In genomic region chr5:150409638-150410523, GRCh38 we compare ENCODE assay signal across 8 cellular contexts. TPM values are rescaled to one million over a fixed set of nuclear protein-coding genes. Genes with fewer than 3 reads are reported as not detected.
DNase-seq lines count a peak whose midpoint lies in the region; ATAC-seq and TF ChIP-seq lines count a peak whose summit lies in the region.

No MANE protein-coding gene starts in this region.

- H3K27ac ChIP-seq in WERI-Rb-1 (no peak overlapping the region; the same call in 1 of the 2 replicates), liver (ENCODE audit: low read depth in 1 of 2, low read length in 2 of 2) (peak overlapping the region; percentile 35 to 67)

- DNase-seq in AG09319 (ENCODE audit: extremely low read depth, low read depth) (peak; percentile 58), NCI-H2227 treated with DMSO at 0.1 percent for 48 hours (lab: John Stamatoyannopoulos, UW) (peak; percentile 80), WERI-Rb-1 (peak; percentile 83), ecto neural progenitor cell (ENCODE audit: low spot score) (peak; percentile 84)
- DNase-seq in stimulated activated CD8-positive, alpha-beta memory T cell treated with anti-CD3 and anti-CD28 coated beads, Interleukin-4, amount 100 ng/mL, for 48 hours: peak; percentile 62

- H3K9ac ChIP-seq in liver (ENCODE audit: low read depth in 1 of 2, low read length in 2 of 2): peak overlapping the region; percentile 5 to 49

- H3K4me3 ChIP-seq in WERI-Rb-1 (ENCODE audit: low read depth, low read length) (peak overlapping the region; percentile 41), liver (ENCODE audit: low read depth in 1 of 3, low read length in 3 of 3) (peak overlapping the region in 1 of 3 donors; percentile 12)

- WGBS in liver: 17% methylated on average over 15 of the region's 15 CpGs

- H3K9me3 ChIP-seq in WERI-Rb-1 (ENCODE audit: severe bottlenecking) (no peaks in the 10 kb centered on the region), liver (ENCODE audit: control insufficient read depth in 4 of 4, low read length in 3 of 4) (no peaks in the 10 kb centered on the region)

- peaks cover 0 to 29% (median 15%) of the 10 kb centered on the region in 4 donors for H3K4me1 ChIP-seq in liver (ENCODE audit: control insufficient read depth in 4 of 4, insufficient read depth in 4 of 4, low read length in 3 of 4)

- H3K36me3 ChIP-seq in WERI-Rb-1 (no peaks in the 10 kb centered on the region), liver (ENCODE audit: control insufficient read depth in 4 of 4, insufficient read depth in 3 of 4, low read depth in 1 of 4, low read length in 3 of 4) (peaks cover 0 to 4% (median 2%) of the 10 kb centered on the region in 4 donors)

- TF ChIP-seq RAD21 in liver (IDR thresholded peaks at IDR 0.05): no peak

- H3K27me3 ChIP-seq in WERI-Rb-1 (ENCODE audit: insufficient read depth, low read depth, severe bottlenecking): no peaks in the 10 kb centered on the region
- H3K27me3 ChIP-seq in liver (ENCODE audit: control insufficient read depth in 4 of 4, insufficient read depth in 4 of 4, low read length in 3 of 4): no peaks in the 10 kb centered on the region

- TF ChIP-seq CTCF in AG09319 (IDR thresholded peaks at IDR 0.05; ENCODE audit: low read depth, low read length): no peak
- no peak for TF ChIP-seq CTCF in WERI-Rb-1 (IDR thresholded peaks at IDR 0.05; ENCODE audit: low read depth, low read length)
- TF ChIP-seq CTCF in liver (IDR thresholded peaks at IDR 0.05; ENCODE audit: low read depth, low read length, missing input control): no peak

- peak; percentile 21 for ATAC-seq in GM18861 (IDR thresholded peaks at IDR 0.05; ENCODE audit: unreplicated experiment)
- peak; percentile 22 for ATAC-seq in HG03139 (IDR thresholded peaks at IDR 0.05; ENCODE audit: unreplicated experiment)

TF ChIP-seq in liver, 16 proteins besides CTCF, POLR2A, EP300 and RAD21:
- TF ChIP-seq, protein P1, sequence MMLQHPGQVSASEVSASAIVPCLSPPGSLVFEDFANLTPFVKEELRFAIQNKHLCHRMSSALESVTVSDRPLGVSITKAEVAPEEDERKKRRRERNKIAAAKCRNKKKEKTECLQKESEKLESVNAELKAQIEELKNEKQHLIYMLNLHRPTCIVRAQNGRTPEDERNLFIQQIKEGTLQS (IDR thresholded peaks at IDR 0.05): no peak
- TF ChIP-seq EGR1 (IDR thresholded peaks at IDR 0.05; ENCODE audit: low read depth in 2 of 2) (no peak), JUND (IDR thresholded peaks at IDR 0.05) (no peak), FOXA2 (IDR thresholded peaks at IDR 0.05) (no peak), GABPA (IDR thresholded peaks at IDR 0.05 in 1 of 2, conservative IDR thresholded peaks at IDR 0.05 in 1 of 2) (no peak), ZBTB33 (IDR thresholded peaks at IDR 0.05) (no peak), HNF4A (conservative IDR thresholded peaks at IDR 0.05) (no peak), RXRA (IDR thresholded peaks at IDR 0.05) (no peak), FOXA1 (IDR thresholded peaks at IDR 0.05) (no peak), HNF4G (IDR thresholded peaks at IDR 0.05) (no peak), MAX (IDR thresholded peaks at IDR 0.05) (no peak), YY1 (IDR thresholded peaks at IDR 0.05) (no peak), NR2F2 (IDR thresholded peaks at IDR 0.05) (no peak), TAF1 (conservative IDR thresholded peaks at IDR 0.05) (no peak), SP1 (IDR thresholded peaks at IDR 0.05) (no peak)
- TF ChIP-seq, protein P2, sequence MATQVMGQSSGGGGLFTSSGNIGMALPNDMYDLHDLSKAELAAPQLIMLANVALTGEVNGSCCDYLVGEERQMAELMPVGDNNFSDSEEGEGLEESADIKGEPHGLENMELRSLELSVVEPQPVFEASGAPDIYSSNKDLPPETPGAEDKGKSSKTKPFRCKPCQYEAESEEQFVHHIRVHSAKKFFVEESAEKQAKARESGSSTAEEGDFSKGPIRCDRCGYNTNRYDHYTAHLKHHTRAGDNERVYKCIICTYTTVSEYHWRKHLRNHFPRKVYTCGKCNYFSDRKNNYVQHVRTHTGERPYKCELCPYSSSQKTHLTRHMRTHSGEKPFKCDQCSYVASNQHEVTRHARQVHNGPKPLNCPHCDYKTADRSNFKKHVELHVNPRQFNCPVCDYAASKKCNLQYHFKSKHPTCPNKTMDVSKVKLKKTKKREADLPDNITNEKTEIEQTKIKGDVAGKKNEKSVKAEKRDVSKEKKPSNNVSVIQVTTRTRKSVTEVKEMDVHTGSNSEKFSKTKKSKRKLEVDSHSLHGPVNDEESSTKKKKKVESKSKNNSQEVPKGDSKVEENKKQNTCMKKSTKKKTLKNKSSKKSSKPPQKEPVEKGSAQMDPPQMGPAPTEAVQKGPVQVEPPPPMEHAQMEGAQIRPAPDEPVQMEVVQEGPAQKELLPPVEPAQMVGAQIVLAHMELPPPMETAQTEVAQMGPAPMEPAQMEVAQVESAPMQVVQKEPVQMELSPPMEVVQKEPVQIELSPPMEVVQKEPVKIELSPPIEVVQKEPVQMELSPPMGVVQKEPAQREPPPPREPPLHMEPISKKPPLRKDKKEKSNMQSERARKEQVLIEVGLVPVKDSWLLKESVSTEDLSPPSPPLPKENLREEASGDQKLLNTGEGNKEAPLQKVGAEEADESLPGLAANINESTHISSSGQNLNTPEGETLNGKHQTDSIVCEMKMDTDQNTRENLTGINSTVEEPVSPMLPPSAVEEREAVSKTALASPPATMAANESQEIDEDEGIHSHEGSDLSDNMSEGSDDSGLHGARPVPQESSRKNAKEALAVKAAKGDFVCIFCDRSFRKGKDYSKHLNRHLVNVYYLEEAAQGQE (IDR thresholded peaks at IDR 0.05): no peak

RNA-seq across cellular contexts. Expression of gene CD74, which starts 2.8 kb away (rescaled TPM):
- 100 to 1,000 TPM; 176 to 214 TPM for total RNA-seq in liver
- polyA plus RNA-seq in liver: 100 to 1,000 TPM; 299 to 327 TPM

RNA-seq across cellular contexts. Expression of gene RPS14, which starts 39.7 kb away (rescaled TPM):
- total RNA-seq in liver: 100 to 1,000 TPM; 822 to 948 TPM
- 100 to 1,000 TPM; 609 to 956 TPM for polyA plus RNA-seq in liver

RNA-seq across cellular contexts. Expression of gene TCOF1, which starts 52.4 kb away (rescaled TPM):
- total RNA-seq in liver: 1 to 10 TPM; 8.5 TPM
- 1 to 10 TPM; 3.2 to 4.4 TPM for polyA plus RNA-seq in liver
